27 cellular contexts compared by ENCODE assay signal in the genomic region with DNA sequence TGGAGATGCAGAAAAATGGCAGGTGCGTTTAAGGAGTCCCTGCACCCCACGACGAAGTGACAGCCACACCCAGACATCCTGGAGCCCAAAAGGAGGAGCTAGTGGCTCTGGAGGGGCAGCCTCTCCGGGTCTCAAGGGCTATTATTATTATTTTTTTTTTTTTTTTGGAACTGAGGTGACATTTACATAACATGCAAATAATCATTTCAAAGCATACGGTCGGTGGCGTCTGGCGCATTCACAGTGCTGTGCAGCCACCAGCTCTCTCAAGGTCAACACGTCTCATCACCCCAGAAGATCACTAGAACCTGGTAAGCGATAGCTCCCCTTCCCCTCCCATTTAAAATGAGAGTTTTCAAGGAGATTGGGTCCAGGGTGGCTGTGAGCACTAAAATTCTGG.
"Had no signal": no experiment of that assay in that cellular context is flagged by ENCODE, and none has a peak within 500 bp of the region (broad histone marks: within the 10 kb centered on the region; RNA-seq: fewer than 3 reads in every experiment).

No MANE protein-coding gene starts in this region.

- H3K4me1 ChIP-seq: lower lobe of right lung, prostate gland, tibial artery, upper lobe of right lung had no signal

- H3K27me3 ChIP-seq: left lung, neural progenitor cell, neutrophil, ovary, tibial artery, upper lobe of right lung had no signal

- H3K36me3 ChIP-seq: neural progenitor cell, ovary, prostate gland, suprapubic skin, thoracic aorta, upper lobe of right lung had no signal

- H3K4me3 ChIP-seq: left lung, lower lobe of right lung, neural progenitor cell, ovary, prostate gland, skin epidermis, suprapubic skin, thoracic aorta, tibial artery, upper lobe of right lung had no signal

- H3K27ac ChIP-seq: left lung, lower lobe of right lung, neural progenitor cell, neutrophil, ovary, prostate gland, skin epidermis, suprapubic skin, thoracic aorta, tibial artery, upper lobe of right lung had no signal

- H3K4me2 ChIP-seq: neural progenitor cell had no signal

- ATAC-seq: left cardiac atrium; left lung; lower lobe of right lung; natural killer cell; right cardiac atrium; sciatic nerve; stimulated activated effector memory CD8-positive, alpha-beta T cell treated with anti-CD3 and anti-CD28 coated beads, Interleukin-12 subunit alpha, Interleukin-12 subunit beta, amount 100 ng/mL, for 72 hours; upper lobe of right lung had no signal

- H3K9me3 ChIP-seq: left lung, lower lobe of right lung, neutrophil, ovary, prostate gland, suprapubic skin, thoracic aorta, tibial artery, upper lobe of right lung had no signal

- DNase-seq: hippocampal formation; kidney glomerular epithelial cell; left cardiac atrium; lower lobe of right lung; mammary epithelial cell; mesenchymal stem cell; naive B cell; natural killer cell; nephron progenitor cell; occipital lobe; ovary; retina; stimulated activated CD4-positive, alpha-beta T cell treated with anti-CD3 and anti-CD28 coated beads, Interleukin-4, amount 100 ng/mL, for 24 hours; stimulated activated naive CD4-positive, alpha-beta T cell; tibial artery; trophoblast cell; upper lobe of right lung had no signal
